In genomic region chr1:238377280-238377919, GRCh38 we compare ENCODE assay signal across 35 cellular contexts.
"Had no signal": no experiment of that assay in that cellular context is flagged by ENCODE, and none has a peak within 500 bp of the region (broad histone marks: within the 10 kb centered on the region; RNA-seq: fewer than 3 reads in every experiment).

No MANE protein-coding gene starts in this region.

- H3K27ac ChIP-seq: brain microvascular endothelial cell, coronary artery, dorsolateral prefrontal cortex, gastrocnemius medialis, lower lobe of right lung, pancreas, psoas muscle, sigmoid colon, thyroid gland, upper lobe of left lung, WERI-Rb-1 had no signal

- H3K9me3 ChIP-seq: gastrocnemius medialis, lower lobe of right lung, mucosa of descending colon, pancreas, psoas muscle, sigmoid colon, thyroid gland, upper lobe of left lung had no signal

- H3K36me3 ChIP-seq: brain microvascular endothelial cell, gastrocnemius medialis, lower lobe of right lung, pancreas, sigmoid colon, thyroid gland, upper lobe of left lung, WERI-Rb-1 had no signal

- H3K4me3 ChIP-seq: coronary artery, dorsolateral prefrontal cortex, gastrocnemius medialis, lower lobe of right lung, mucosa of descending colon, pancreas, psoas muscle, sigmoid colon, smooth muscle cell, thyroid gland, upper lobe of left lung had no signal

- H3K4me1 Mint-ChIP-seq: activated T-helper 17 cell treated with anti-CD3 and anti-CD28 coated beads, Interleukin-2, amount 50 U/mL, for 72 hours; nephron; stimulated activated memory B cell treated with anti-CD40 and anti-IgM and Interleukin-4, amounts not matched to agents 10 μg/mL and 1 μg/mL and 100 μg/mL, for 72 hours; stimulated activated naive CD8-positive, alpha-beta T cell treated with anti-CD3 and anti-CD28 coated beads, Interleukin-15, amount 100 ng/mL, for 72 hours had no signal

- H3K36me3 Mint-ChIP-seq: stimulated activated memory B cell treated with anti-CD40 and anti-IgM and Interleukin-4, amounts not matched to agents 10 μg/mL and 1 μg/mL and 100 μg/mL, for 72 hours had no signal

- H3K4me2 ChIP-seq: smooth muscle cell had no signal

- DNase-seq: activated CD4-positive, alpha-beta T cell treated with anti-CD3 and anti-CD28 coated beads for 1 hour; activated CD4-positive, alpha-beta T cell treated with anti-CD3 and anti-CD28 coated beads, Interleukin-2, amount 50 U/mL, for 1 hour; activated CD8-positive, alpha-beta T cell treated with anti-CD3 and anti-CD28 coated beads for 36 hours; activated gamma-delta T cell treated with Interleukin-2 at 50 U/mL for 16 hours; activated naive CD4-positive, alpha-beta T cell treated with anti-CD3 and anti-CD28 coated beads, Interleukin-2, amount 50 U/mL, for 16 hours; activated T-cell treated with anti-CD3 and anti-CD28 coated beads, Interleukin-2, amount 50 U/mL, for 4 hours; amniotic stem cell; brain microvascular endothelial cell; dorsolateral prefrontal cortex; effector memory CD4-positive, alpha-beta T cell; erythroblast; gastrocnemius medialis; glutamatergic neuron; kidney glomerular epithelial cell; lower lobe of right lung; mesenchymal stem cell; mucosa of descending colon; pancreas; psoas muscle; sigmoid colon; stimulated activated CD4-positive, alpha-beta T cell treated with anti-CD3 and anti-CD28 coated beads, Interleukin-1b, Interleukin-23, amount 100 ng/mL, for 48 hours; stimulated activated CD4-positive, alpha-beta T cell treated with anti-CD3 and anti-CD28 coated beads, Interleukin-4, amount 100 ng/mL, for 4 hours; stimulated activated CD8-positive, alpha-beta memory T cell treated with anti-CD3 and anti-CD28 coated beads, Interleukin-4, amount 100 ng/mL, for 48 hours; stimulated activated naive CD8-positive, alpha-beta T cell treated with anti-CD3 and anti-CD28 coated beads, Interleukin-15, amount 100 ng/mL, for 72 hours; substantia nigra; T-helper 1 cell; thyroid gland; upper lobe of left lung; WERI-Rb-1 had no signal

- H3K4me1 ChIP-seq: gastrocnemius medialis, lower lobe of right lung, pancreas, psoas muscle, sigmoid colon, thyroid gland, upper lobe of left lung had no signal

- ATAC-seq: activated CD8-positive, alpha-beta T cell treated with anti-CD3 and anti-CD28 coated beads for 36 hours; activated T-cell treated with anti-CD3 and anti-CD28 coated beads, Interleukin-2, amount 50 U/mL, for 4 hours; activated T-helper 17 cell treated with anti-CD3 and anti-CD28 coated beads, Interleukin-2, amount 50 U/mL, for 72 hours; gastrocnemius medialis; left lobe of liver; lower lobe of right lung; mucosa of descending colon; pancreas; psoas muscle; stimulated activated memory B cell treated with anti-CD40 and anti-IgM and Interleukin-4, amounts not matched to agents 10 μg/mL and 1 μg/mL and 100 μg/mL, for 72 hours; stimulated activated naive CD8-positive, alpha-beta T cell treated with anti-CD3 and anti-CD28 coated beads, Interleukin-15, amount 100 ng/mL, for 72 hours had no signal

- H3K27ac Mint-ChIP-seq: activated CD8-positive, alpha-beta T cell treated with anti-CD3 and anti-CD28 coated beads for 36 hours; activated T-helper 17 cell treated with anti-CD3 and anti-CD28 coated beads, Interleukin-2, amount 50 U/mL, for 72 hours; nephron; stimulated activated memory B cell treated with anti-CD40 and anti-IgM and Interleukin-4, amounts not matched to agents 10 μg/mL and 1 μg/mL and 100 μg/mL, for 72 hours; stimulated activated naive CD8-positive, alpha-beta T cell treated with anti-CD3 and anti-CD28 coated beads, Interleukin-15, amount 100 ng/mL, for 72 hours had no signal

- H3K4me3 Mint-ChIP-seq: activated CD8-positive, alpha-beta T cell treated with anti-CD3 and anti-CD28 coated beads for 36 hours; activated T-cell treated with anti-CD3 and anti-CD28 coated beads, Interleukin-2, amount 50 U/mL, for 4 hours; activated T-helper 17 cell treated with anti-CD3 and anti-CD28 coated beads, Interleukin-2, amount 50 U/mL, for 72 hours; nephron; stimulated activated memory B cell treated with anti-CD40 and anti-IgM and Interleukin-4, amounts not matched to agents 10 μg/mL and 1 μg/mL and 100 μg/mL, for 72 hours; stimulated activated naive CD8-positive, alpha-beta T cell treated with anti-CD3 and anti-CD28 coated beads, Interleukin-15, amount 100 ng/mL, for 72 hours had no signal

- H3K27me3 Mint-ChIP-seq: activated CD8-positive, alpha-beta T cell treated with anti-CD3 and anti-CD28 coated beads for 36 hours; activated T-helper 17 cell treated with anti-CD3 and anti-CD28 coated beads, Interleukin-2, amount 50 U/mL, for 72 hours; stimulated activated memory B cell treated with anti-CD40 and anti-IgM and Interleukin-4, amounts not matched to agents 10 μg/mL and 1 μg/mL and 100 μg/mL, for 72 hours; stimulated activated naive CD8-positive, alpha-beta T cell treated with anti-CD3 and anti-CD28 coated beads, Interleukin-15, amount 100 ng/mL, for 72 hours had no signal

- H3K9me3 Mint-ChIP-seq: nephron had no signal

- H3K27me3 ChIP-seq: brain microvascular endothelial cell, dorsolateral prefrontal cortex, gastrocnemius medialis, pancreas, sigmoid colon, thyroid gland, upper lobe of left lung had no signal
